In genomic region chr3:164794099-164794498, GRCh38 we compare ENCODE assay signal across 1 cellular context.
TF ChIP-seq lines count a peak whose summit lies in the region.

No MANE protein-coding gene starts in this region.

TF ChIP-seq in HepG2, 621 proteins besides CTCF, POLR2A, EP300 and RAD21 (continued from another document):
- TF ChIP-seq ZNF414 (CRISPR knock-in tag; IDR thresholded peaks at IDR 0.05) (no peak), YY1 (IDR thresholded peaks at IDR 0.05; ENCODE audit: insufficient read depth, insufficient replicate concordance, low read depth, low read length) (no peak), ZNF652 (CRISPR knock-in tag; IDR thresholded peaks at IDR 0.05; ENCODE audit: borderline replicate concordance, low read depth) (no peak), RAD51 (IDR thresholded peaks at IDR 0.05; ENCODE audit: borderline replicate concordance) (no peak), MAFK (conservative IDR thresholded peaks at IDR 0.05 in 1 of 2, IDR thresholded peaks at IDR 0.05 in 1 of 2; ENCODE audit: low read length in 2 of 2) (peak; percentile 34 to 66; a peak in 2 of 4 replicates)
- TF ChIP-seq, protein P1, sequence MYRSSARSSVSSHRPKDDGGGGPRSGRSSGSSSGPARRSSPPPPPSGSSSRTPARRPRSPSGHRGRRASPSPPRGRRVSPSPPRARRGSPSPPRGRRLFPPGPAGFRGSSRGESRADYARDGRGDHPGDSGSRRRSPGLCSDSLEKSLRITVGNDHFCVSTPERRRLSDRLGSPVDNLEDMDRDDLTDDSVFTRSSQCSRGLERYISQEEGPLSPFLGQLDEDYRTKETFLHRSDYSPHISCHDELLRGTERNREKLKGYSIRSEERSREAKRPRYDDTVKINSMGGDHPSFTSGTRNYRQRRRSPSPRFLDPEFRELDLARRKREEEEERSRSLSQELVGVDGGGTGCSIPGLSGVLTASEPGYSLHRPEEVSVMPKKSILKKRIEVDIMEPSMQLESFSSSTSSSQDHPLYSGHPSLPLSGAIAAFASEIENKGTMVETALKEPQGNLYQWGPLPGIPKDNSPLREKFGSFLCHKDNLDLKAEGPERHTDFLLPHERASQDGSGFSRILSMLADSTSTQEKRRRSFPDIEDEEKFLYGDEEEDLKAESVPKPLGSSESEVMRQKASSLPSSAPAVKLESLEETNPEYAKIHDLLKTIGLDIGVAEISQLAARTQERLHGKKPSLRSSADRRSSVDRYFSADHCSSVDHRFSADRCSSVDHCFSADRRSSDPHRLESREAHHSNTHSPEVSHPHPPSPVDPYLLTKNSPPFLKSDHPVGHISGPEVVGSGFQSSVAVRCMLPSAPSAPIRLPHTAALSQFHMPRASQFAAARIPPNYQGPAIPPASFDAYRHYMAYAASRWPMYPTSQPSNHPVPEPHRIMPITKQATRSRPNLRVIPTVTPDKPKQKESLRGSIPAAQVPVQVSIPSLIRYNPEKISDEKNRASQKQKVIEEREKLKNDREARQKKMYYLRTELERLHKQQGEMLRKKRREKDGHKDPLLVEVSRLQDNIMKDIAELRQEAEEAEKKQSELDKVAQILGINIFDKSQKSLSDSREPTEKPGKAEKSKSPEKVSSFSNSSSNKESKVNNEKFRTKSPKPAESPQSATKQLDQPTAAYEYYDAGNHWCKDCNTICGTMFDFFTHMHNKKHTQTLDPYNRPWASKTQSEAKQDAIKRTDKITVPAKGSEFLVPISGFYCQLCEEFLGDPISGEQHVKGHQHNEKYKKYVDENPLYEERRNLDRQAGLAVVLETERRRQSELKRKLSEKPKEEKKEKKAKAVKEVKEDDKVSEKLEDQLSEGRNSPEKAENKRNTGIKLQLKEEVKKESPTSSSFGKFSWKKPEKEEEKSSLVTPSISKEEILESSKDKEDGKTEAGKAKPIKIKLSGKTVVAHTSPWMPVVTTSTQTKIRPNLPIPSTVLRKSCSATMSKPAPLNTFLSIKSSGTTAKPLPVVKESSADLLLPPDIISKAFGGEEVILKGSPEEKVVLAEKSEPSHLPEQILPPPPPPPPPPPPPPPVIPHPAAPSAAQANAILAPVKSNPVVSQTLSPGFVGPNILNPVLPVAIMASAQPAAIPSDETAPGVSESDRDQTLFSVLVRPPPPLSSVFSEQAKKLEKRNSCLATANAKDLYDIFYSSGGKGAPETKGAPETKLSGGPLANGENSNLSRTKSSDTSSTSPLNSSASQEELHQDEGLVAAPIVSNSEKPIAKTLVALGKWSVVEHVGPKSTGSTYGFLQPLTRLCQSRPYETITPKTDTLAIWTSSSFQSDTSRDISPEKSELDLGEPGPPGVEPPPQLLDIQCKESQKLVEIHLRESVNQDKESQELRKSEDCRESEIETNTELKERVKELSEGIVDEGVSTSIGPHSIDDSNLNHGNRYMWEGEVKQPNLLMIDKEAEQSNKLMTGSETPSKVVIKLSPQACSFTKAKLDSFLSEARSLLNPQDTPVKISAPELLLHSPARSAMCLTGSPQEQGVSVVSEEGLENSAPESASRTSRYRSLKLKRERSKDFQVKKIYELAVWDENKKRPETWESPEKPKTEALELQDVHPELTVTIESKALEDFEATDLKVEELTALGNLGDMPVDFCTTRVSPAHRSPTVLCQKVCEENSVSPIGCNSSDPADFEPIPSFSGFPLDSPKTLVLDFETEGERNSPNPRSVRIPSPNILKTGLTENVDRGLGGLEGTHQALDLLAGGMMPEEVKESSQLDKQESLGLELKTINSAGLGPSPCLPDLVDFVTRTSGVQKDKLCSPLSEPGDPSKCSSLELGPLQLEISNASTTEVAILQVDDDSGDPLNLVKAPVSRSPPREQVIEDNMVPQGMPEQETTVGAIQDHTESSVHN (CRISPR knock-in tag; IDR thresholded peaks at IDR 0.05): no peak
